17 cellular contexts compared by ENCODE assay signal in the genomic region with DNA sequence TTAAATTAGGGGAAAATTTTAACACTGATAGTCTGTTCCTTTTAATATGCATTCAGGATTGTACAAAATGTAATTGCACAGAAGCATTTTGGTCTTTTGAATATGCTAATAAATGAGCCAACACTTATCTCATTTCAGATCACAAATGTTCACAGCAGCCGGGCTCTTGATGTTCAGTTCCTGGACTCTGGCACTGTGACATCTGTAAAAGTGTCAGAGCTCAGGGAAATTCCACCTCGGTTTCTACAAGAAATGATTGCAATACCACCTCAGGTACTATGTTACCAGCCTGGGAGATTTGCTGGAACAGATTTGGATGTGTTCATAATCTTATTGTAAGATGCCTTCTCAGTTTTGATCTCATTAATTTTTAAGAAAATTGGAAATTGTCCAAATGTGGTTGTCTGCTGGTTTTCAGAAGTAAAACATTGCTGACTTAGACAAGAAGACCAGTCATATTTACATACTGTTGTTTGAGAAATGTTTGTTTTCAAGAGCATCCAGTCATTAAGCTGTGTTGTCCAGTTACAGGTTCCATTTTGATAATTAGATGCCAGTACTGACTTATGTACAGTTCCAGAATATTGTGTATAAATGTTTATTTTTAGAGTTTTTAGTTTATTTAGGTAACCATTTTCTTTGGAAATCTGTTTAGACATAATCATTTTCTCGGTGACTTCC. TPM values are rescaled to one million over a fixed set of nuclear protein-coding genes. Genes with fewer than 3 reads are reported as not detected.
DNase-seq lines count a peak whose midpoint lies in the region; ATAC-seq, FAIRE-seq and TF ChIP-seq lines count a peak whose summit lies in the region.
"Had no signal": no experiment of that assay in that cellular context is flagged by ENCODE, and none has a peak within 500 bp of the region (broad histone marks: within the 10 kb centered on the region; RNA-seq: fewer than 3 reads in every experiment).

No MANE protein-coding gene starts in this region.

- H2AFZ ChIP-seq in KMS-11 (ENCODE audit: low read depth): no peak overlapping the region
- H2AFZ ChIP-seq in hepatocyte: no peak overlapping the region
- H2AFZ ChIP-seq: GM23338 had no signal

- H3K27me3 ChIP-seq in KMS-11 (ENCODE audit: insufficient read depth, low read depth): no peaks in the 10 kb centered on the region
- H3K27me3 ChIP-seq in hepatocyte: no peaks in the 10 kb centered on the region
- H3K27me3 ChIP-seq in pancreas: no peaks in the 10 kb centered on the region

- TF ChIP-seq CTCF in KMS-11 (conservative IDR thresholded peaks at IDR 0.05; ENCODE audit: low read depth, low read length): no peak
- no peak for TF ChIP-seq CTCF in hepatocyte (IDR thresholded peaks at IDR 0.05; ENCODE audit: poor library complexity)
- no peak for TF ChIP-seq CTCF in pancreas (IDR thresholded peaks at IDR 0.05)

- ATAC-seq in pancreas (peak in 3 of 4 donors; percentile 42 to 60 (median 48)), GM19467 (IDR thresholded peaks at IDR 0.05; ENCODE audit: unreplicated experiment) (no peak)
- ATAC-seq: GM23338, HCT116 had no signal

- no peak for FAIRE-seq in pancreas (lab: Jason Lieb, UNC)
- FAIRE-seq: G401.6 had no signal

- H3K9ac ChIP-seq in KMS-11: no peak overlapping the region

- H4K20me1 ChIP-seq in KMS-11 (ENCODE audit: insufficient read depth) (no peaks in the 10 kb centered on the region), hepatocyte (ENCODE audit: insufficient read depth, poor library complexity, severe bottlenecking) (no peaks in the 10 kb centered on the region)

- H3K4me2 ChIP-seq in KMS-11 (peak overlapping the region; percentile 96), hepatocyte (no peak overlapping the region)
- H3K4me2 ChIP-seq: GM23338 had no signal

- H3K9me3 ChIP-seq in hepatocyte (ENCODE audit: low read depth) (no peaks in the 10 kb centered on the region), pancreas (no peaks in the 10 kb centered on the region)

- 60% methylated on average over 3 of the region's 3 CpGs for whole genome bisulfite sequencing in hepatocyte (ENCODE audit: low lambda C conversion rate, missing lambda C conversion rate)
- 40% methylated on average over 3 of the region's 3 CpGs for WGBS in pancreas, 2 donors

- H3K4me1 ChIP-seq in KMS-11 (ENCODE audit: low read depth, poor library complexity, severe bottlenecking) (peaks cover 49% of the 10 kb centered on the region), hepatocyte (ENCODE audit: insufficient read depth) (no peaks in the 10 kb centered on the region), pancreas (no peaks in the 10 kb centered on the region)

- DNase-seq in DMS 273 (lab: John Stamatoyannopoulos, UW; ENCODE audit: unreplicated experiment) (peak; percentile 23), DMS 273 treated with DMSO at 0.1 percent for 48 hours (lab: John Stamatoyannopoulos, UW) (no peak), hepatocyte (ENCODE audit: low spot score) (peak; percentile 52), pancreas (no peak), NCI-H187 (lab: John Stamatoyannopoulos, UW) (no peak), KG1 (lab: John Stamatoyannopoulos, UW) (no peak)
- DNase-seq: 8988T, NCI-H2029, NCI-H2171, OCI-M1, Right ventricle myocardium superior had no signal

- H3K79me2 ChIP-seq in KMS-11 (ENCODE audit: insufficient read depth, low read depth) (no peaks in the 10 kb centered on the region), hepatocyte (no peaks in the 10 kb centered on the region)

- peak overlapping the region; percentile 34 for H3K27ac ChIP-seq in KMS-11
- H3K27ac ChIP-seq in hepatocyte: peak overlapping the region; percentile 35
- no peak overlapping the region for H3K27ac ChIP-seq in pancreas
- H3K27ac ChIP-seq: SK-N-MC had no signal

- H3K4me3 ChIP-seq in KMS-11 (IDR thresholded peaks at IDR 0.05; ENCODE audit: insufficient read depth, low read depth, low read length): no peak overlapping the region
- no peak overlapping the region for H3K4me3 ChIP-seq in hepatocyte
- H3K4me3 ChIP-seq in pancreas: no peak overlapping the region
- H3K4me3 ChIP-seq: GM23338, SK-N-MC had no signal

- H3K9me2 ChIP-seq in hepatocyte (replicated peaks; ENCODE audit: insufficient read depth): no peaks in the 10 kb centered on the region

- intact Hi-C loops in pancreas (cut with DNase I): no loop called here

- H3K36me3 ChIP-seq in KMS-11 (ENCODE audit: insufficient read depth) (peaks cover 4% of the 10 kb centered on the region; the same call in 1 of the 2 replicates), hepatocyte (replicated peaks; ENCODE audit: insufficient read depth, low read depth) (no peaks in the 10 kb centered on the region), pancreas (peaks cover 0 to 25% (median 3%) of the 10 kb centered on the region in 3 donors)

RNA-seq across cellular contexts. Expression of a gene that starts 23.0 kb away (rescaled TPM):
- 0.32 and 0.47 TPM in 2 replicates for total RNA-seq in hepatocyte
- 0.47 and 3.5 TPM in 2 replicates for polyA plus RNA-seq in hepatocyte
- total RNA-seq in pancreas: 10 to 100 TPM in 4 of 6 donors, 1 to 10 TPM in 2; 8.4 to 17.0 (median 11.7) TPM
- polyA plus RNA-seq in pancreas: 10 to 100 TPM; 12.2 to 28.7 TPM

Comparison
In these comparisons a context has a peak if more than half of its experiments do, and no peak if none do; other contexts are left out.
1. DNase-seq: peak in DMS 273 (single experiment) and hepatocyte (single experiment); none in DMS 273 treated with DMSO at 0.1 percent for 48 hours (single experiment), pancreas (0 of 6), NCI-H187 (0 of 2) and KG1 (single experiment).
2. H3K27ac ChIP-seq: peak in KMS-11 (single experiment) and hepatocyte (single experiment); none in pancreas (0 of 4).